27 cellular contexts compared by ENCODE assay signal in the genomic region with DNA sequence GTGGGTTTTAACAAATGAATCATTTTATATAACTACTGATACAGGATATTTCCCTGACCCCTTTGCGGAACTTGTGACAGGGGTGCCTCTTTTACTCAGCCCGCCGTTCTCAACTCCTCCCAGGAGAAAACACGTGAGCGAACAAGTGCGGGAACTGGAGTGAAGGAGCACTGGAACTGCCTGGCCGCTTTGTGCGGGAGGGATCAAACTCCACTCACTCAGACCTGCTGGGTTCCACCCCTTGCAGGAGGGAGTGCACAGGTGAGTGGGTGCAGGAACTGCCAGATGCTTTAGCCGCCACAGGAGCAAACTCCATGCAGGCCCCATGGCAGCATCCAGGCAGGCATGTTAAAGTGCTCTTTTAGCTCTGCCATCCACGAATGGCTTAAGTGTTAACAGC.
"Had no signal": no experiment of that assay in that cellular context is flagged by ENCODE, and none has a peak within 500 bp of the region (broad histone marks: within the 10 kb centered on the region; RNA-seq: fewer than 3 reads in every experiment).

No MANE protein-coding gene starts in this region.

- H3K27me3 ChIP-seq: dorsolateral prefrontal cortex, gastrocnemius medialis, left lung, stomach, thyroid gland had no signal

- H3K4me1 ChIP-seq: gastrocnemius medialis, left lung, psoas muscle, stomach, thyroid gland had no signal

- H3K4me3 Mint-ChIP-seq: mesothelial cell of epicardium; naive B cell; natural killer cell treated with Interleukin-12 subunit alpha and Interleukin-12 subunit beta and Interleukin-15 and Interleukin-18, amount 100 ng/mL, for 72 hours; neural crest cell; type B pancreatic cell had no signal

- H3K9me3 Mint-ChIP-seq: type B pancreatic cell had no signal

- H3K27ac ChIP-seq: dorsolateral prefrontal cortex, gastrocnemius medialis, left lung, psoas muscle, stomach, thyroid gland had no signal

- H3K27ac Mint-ChIP-seq: mesothelial cell of epicardium; naive B cell; natural killer cell treated with Interleukin-12 subunit alpha and Interleukin-12 subunit beta and Interleukin-15 and Interleukin-18, amount 100 ng/mL, for 72 hours; type B pancreatic cell had no signal

- FAIRE-seq: colon, islet of Langerhans, small intestine had no signal

- DNase-seq: cerebellar nuclear complex; dorsolateral prefrontal cortex; effector CD4-positive, alpha-beta T cell; gastrocnemius medialis; head of caudate nucleus; left cardiac atrium; left lung; mesenchymal stem cell; mucosa of descending colon; naive B cell; nucleus accumbens; small intestine; stimulated activated CD4-positive, alpha-beta T cell treated with anti-CD3 and anti-CD28 coated beads, Interleukin-12 subunit alpha, Interleukin-12 subunit beta, amount 100 ng/mL, for 4 hours; stimulated activated CD4-positive, alpha-beta T cell treated with anti-CD3 and anti-CD28 coated beads, Interleukin-1b, Interleukin-23, amount 100 ng/mL, for 48 hours; stimulated activated CD4-positive, alpha-beta T cell treated with anti-CD3 and anti-CD28 coated beads, Interleukin-4, amount 100 ng/mL, for 1 hour; stimulated activated CD8-positive, alpha-beta memory T cell treated with anti-CD3 and anti-CD28 coated beads, Interleukin-4, amount 100 ng/mL, for 48 hours; stimulated activated naive CD4-positive, alpha-beta T cell treated with Interleukin-2 at 50 U/mL for 16 hours; stomach; thyroid gland had no signal

- H3K27me3 Mint-ChIP-seq: naive B cell; natural killer cell treated with Interleukin-12 subunit alpha and Interleukin-12 subunit beta and Interleukin-15 and Interleukin-18, amount 100 ng/mL, for 72 hours; type B pancreatic cell had no signal

- ATAC-seq: gastrocnemius medialis; left cardiac atrium; left lung; mucosa of descending colon; natural killer cell treated with Interleukin-12 subunit alpha and Interleukin-12 subunit beta and Interleukin-15 and Interleukin-18, amount 100 ng/mL, for 72 hours; psoas muscle; right cardiac atrium had no signal

- H3K9me3 ChIP-seq: gastrocnemius medialis, left lung, psoas muscle, thyroid gland had no signal

- H3K36me3 Mint-ChIP-seq: mesothelial cell of epicardium, naive B cell, type B pancreatic cell had no signal

- H3K4me1 Mint-ChIP-seq: mesothelial cell of epicardium, naive B cell, neural crest cell had no signal

- H3K4me3 ChIP-seq: dorsolateral prefrontal cortex, gastrocnemius medialis, left lung, mucosa of descending colon, psoas muscle, stomach, thyroid gland had no signal

- H3K36me3 ChIP-seq: gastrocnemius medialis, left lung, stomach, thyroid gland had no signal
